ENCODE assay signal across 13 cellular contexts in genomic region chr10:36170943-36171501, GRCh38.
"Had no signal": no experiment of that assay in that cellular context is flagged by ENCODE, and none has a peak within 500 bp of the region (broad histone marks: within the 10 kb centered on the region; RNA-seq: fewer than 3 reads in every experiment).

No MANE protein-coding gene starts in this region.

- H3K27me3 ChIP-seq: tibial nerve had no signal

- H3K4me3 Mint-ChIP-seq: activated CD4-positive, alpha-beta memory T cell treated with anti-CD3 and anti-CD28 coated beads, Interleukin-2, amount 10 ng/mL, durations not matched to agents 7 days and 5 days; neural crest cell had no signal

- H3K4me1 Mint-ChIP-seq: activated CD4-positive, alpha-beta memory T cell treated with anti-CD3 and anti-CD28 coated beads, Interleukin-2, amount 10 ng/mL, durations not matched to agents 7 days and 5 days had no signal

- DNase-seq: activated CD4-positive, alpha-beta memory T cell treated with anti-CD3 and anti-CD28 coated beads, Interleukin-2, amount 10 ng/mL, durations not matched to agents 7 days and 5 days; activated T-cell treated with anti-CD3 and anti-CD28 coated beads, Interleukin-2, amount 50 U/mL, for 48 hours; dermis blood vessel endothelial cell; erythroblast; left colon; retina; SHP77 treated with DMSO at 0.1 percent for 48 hours; small intestine; SW 1271 had no signal

- H3K4me1 ChIP-seq: parathyroid adenoma had no signal

- H3K27me3 Mint-ChIP-seq: activated CD4-positive, alpha-beta memory T cell treated with anti-CD3 and anti-CD28 coated beads, Interleukin-2, amount 10 ng/mL, durations not matched to agents 7 days and 5 days had no signal

- H3K27ac ChIP-seq: parathyroid adenoma, tibial nerve, VCaP had no signal

- H3K4me3 ChIP-seq: tibial nerve had no signal

- H3K27ac Mint-ChIP-seq: activated CD4-positive, alpha-beta memory T cell treated with anti-CD3 and anti-CD28 coated beads, Interleukin-2, amount 10 ng/mL, durations not matched to agents 7 days and 5 days had no signal

- ATAC-seq: left colon had no signal

- H3K9me3 Mint-ChIP-seq: neural crest cell had no signal

- H3K9me3 ChIP-seq: tibial nerve had no signal

- H3K36me3 ChIP-seq: tibial nerve had no signal
